Comparison of ENCODE assay signal across 24 cellular contexts in the genomic region with DNA sequence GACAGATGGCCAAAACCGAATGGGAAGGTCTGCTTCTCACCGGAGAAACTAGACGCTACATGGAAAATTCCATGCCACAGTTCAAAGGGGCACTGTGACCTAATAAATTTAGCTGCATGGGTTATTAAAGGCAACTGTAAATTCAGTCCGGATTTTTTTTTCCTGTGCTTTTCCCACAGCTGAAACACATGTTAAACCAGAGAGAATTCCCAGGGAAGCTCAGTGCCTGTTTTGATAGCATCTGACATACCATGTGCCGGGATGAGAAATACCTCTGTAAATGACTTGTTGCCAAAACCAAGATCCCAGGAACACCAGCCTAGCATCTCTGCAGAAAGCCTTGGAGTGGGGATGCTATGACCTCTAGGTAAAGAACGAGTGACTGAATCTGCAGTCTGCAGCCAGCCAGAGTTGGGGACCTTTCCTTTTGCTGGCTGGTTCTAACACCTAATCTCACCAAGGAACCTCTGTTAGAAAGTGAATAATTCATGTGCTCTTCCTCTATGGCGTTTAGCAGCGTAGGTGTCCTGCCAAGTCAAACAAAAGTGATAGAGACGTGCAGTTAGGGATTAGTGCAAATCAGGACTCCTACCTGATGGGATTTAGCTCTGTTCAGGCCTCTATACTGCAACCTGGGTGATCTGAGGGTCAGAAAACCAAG.
A peak's percentile ranks its signal among the peaks of the same experiment; 100 is the strongest.
DNase-seq lines count a peak whose midpoint lies in the region; ATAC-seq, FAIRE-seq and TF ChIP-seq lines count a peak whose summit lies in the region.
"Had no signal": no experiment of that assay in that cellular context is flagged by ENCODE, and none has a peak within 500 bp of the region (broad histone marks: within the 10 kb centered on the region; RNA-seq: fewer than 3 reads in every experiment).

No MANE protein-coding gene starts in this region.

- H3K27me3 ChIP-seq in H1 (replicated peaks in 1 of 4; ENCODE audit: control insufficient read depth in 3 of 4, extremely low read depth in 1 of 4, insufficient read depth in 3 of 4, low read length in 3 of 4) (peaks cover 22 to 84% (median 57%) of the 10 kb centered on the region in 4 experiments), neuronal stem cell (ENCODE audit: control insufficient read depth in 3 of 3, insufficient read depth in 3 of 3, low read depth in 1 of 3, low read length in 3 of 3) (peaks cover 0 to 2% (median 0%) of the 10 kb centered on the region in 3 experiments), HepG2 (ENCODE audit: control insufficient read depth in 1 of 2, insufficient read depth in 2 of 2, low read length in 2 of 2) (no peaks in the 10 kb centered on the region)
- H3K27me3 ChIP-seq: foreskin keratinocyte, hepatocyte, left lung, stomach, tibial artery had no signal

- no peak overlapping the region for H2BK20ac ChIP-seq in H1 (ENCODE audit: low read length)

- H3K18ac ChIP-seq in H1 (ENCODE audit: extremely low read depth, low read length) (no peak overlapping the region), neuronal stem cell (ENCODE audit: low read length) (no peak overlapping the region)

- no peaks in the 10 kb centered on the region for H3K23me2 ChIP-seq in H1 (ENCODE audit: low read depth, low read length)

- intact Hi-C loops in HepG2 (cut with micrococcal nuclease; ENCODE audit: unreplicated experiment), result no loop called here

- H3K4me3 ChIP-seq in H1 (ENCODE audit: extremely low read depth in 1 of 4, insufficient read depth in 2 of 4, low read depth in 3 of 4, low read length in 4 of 4) (no peak overlapping the region), neuronal stem cell (ENCODE audit: low read length in 2 of 2) (no peak overlapping the region), HepG2 (replicated peaks in 1 of 3; ENCODE audit: insufficient read depth in 1 of 3, low read depth in 2 of 3, low read length in 3 of 3) (no peak overlapping the region)
- H3K4me3 ChIP-seq: HAP-1, hepatocyte, left lung, stomach, tibial artery had no signal

- no peak overlapping the region for H4K91ac ChIP-seq in H1 (replicated peaks; ENCODE audit: insufficient read length, low read length)
- no peak overlapping the region for H4K91ac ChIP-seq in neuronal stem cell (ENCODE audit: low read depth, low read length, poor library complexity)

- H2AK5ac ChIP-seq in H1 (ENCODE audit: low read depth, low read length), result no peak overlapping the region
- H2AK5ac ChIP-seq in neuronal stem cell (ENCODE audit: low read depth, low read length), result no peak overlapping the region

- H3K4me1 ChIP-seq in H1 (replicated peaks in 1 of 4; ENCODE audit: control insufficient read depth in 3 of 4, insufficient read depth in 4 of 4, low read length in 3 of 4) (no peaks in the 10 kb centered on the region), neuronal stem cell (ENCODE audit: control insufficient read depth in 2 of 2, insufficient read depth in 1 of 2, low read depth in 1 of 2, low read length in 2 of 2) (peaks cover 0 to 2% of the 10 kb centered on the region in 2 donors), HepG2 (ENCODE audit: insufficient read depth, low read length) (peaks cover 14% of the 10 kb centered on the region)
- H3K4me1 ChIP-seq: foreskin keratinocyte, HAP-1, left lung had no signal

- no peak overlapping the region for H2BK15ac ChIP-seq in H1 (ENCODE audit: low read length)
- no peak overlapping the region for H2BK15ac ChIP-seq in neuronal stem cell (ENCODE audit: low read length)

- H2BK5ac ChIP-seq in H1 (ENCODE audit: low read depth, low read length) (no peak overlapping the region), neuronal stem cell (ENCODE audit: low read length) (no peak overlapping the region)

- H3K4ac ChIP-seq in H1 (replicated peaks; ENCODE audit: insufficient read length, low read depth, low read length) (no peak overlapping the region), neuronal stem cell (ENCODE audit: low read length) (no peak overlapping the region)

- H3K36me3 ChIP-seq in H1 (ENCODE audit: control insufficient read depth in 2 of 4, insufficient read depth in 4 of 4, low read length in 3 of 4) (no peaks in the 10 kb centered on the region), neuronal stem cell (replicated peaks in 1 of 2; ENCODE audit: control insufficient read depth in 2 of 2, insufficient read depth in 2 of 2, low read length in 2 of 2) (no peaks in the 10 kb centered on the region), HepG2 (replicated peaks in 1 of 2; ENCODE audit: control insufficient read depth in 1 of 2, insufficient read depth in 2 of 2, low read length in 2 of 2) (no peaks in the 10 kb centered on the region)
- H3K36me3 ChIP-seq: HAP-1, left lung, stomach, tibial artery had no signal

- H3K9me3 ChIP-seq in H1 (ENCODE audit: insufficient read depth in 2 of 2, low read depth in 1 of 2, low read length in 1 of 2), result no peaks in the 10 kb centered on the region
- H3K9me3 ChIP-seq in neuronal stem cell (replicated peaks in 1 of 2; ENCODE audit: control insufficient read depth in 2 of 2, insufficient read depth in 1 of 2, low read depth in 1 of 2, low read length in 2 of 2), result no peaks in the 10 kb centered on the region
- no peaks in the 10 kb centered on the region for H3K9me3 ChIP-seq in HepG2 (ENCODE audit: low read length)
- H3K9me3 ChIP-seq: HAP-1, left lung, stomach, tibial artery had no signal

- WGBS in H1 (ENCODE audit: extremely low coverage in 1 of 2, insufficient coverage in 1 of 2, insufficient read length in 1 of 2, insufficient replicate concordance in 2 of 2, low coverage in 1 of 2, low lambda C conversion rate in 2 of 2, missing lambda C conversion rate in 1 of 2), 2 experiments, result 62% methylated on average over 9 of the region's 9 CpGs; no CpG with 5 or more reads in 1 of the 2 experiments
- no CpG with 5 or more reads among the region's 9 CpGs for WGBS in neuronal stem cell (ENCODE audit: extremely low coverage in 2 of 2, insufficient read length in 2 of 2, insufficient replicate concordance in 1 of 2), 2 donors
- 29% methylated on average over 8 of the region's 9 CpGs for WGBS in HepG2 (ENCODE audit: low lambda C conversion rate)

- H2BK120ac ChIP-seq in H1 (replicated peaks; ENCODE audit: low read depth, low read length) (no peak overlapping the region), neuronal stem cell (ENCODE audit: low read depth, low read length) (no peak overlapping the region)

- H3K79me1 ChIP-seq in H1 (ENCODE audit: low read depth, low read length) (no peaks in the 10 kb centered on the region), neuronal stem cell (ENCODE audit: low read depth, low read length) (no peaks in the 10 kb centered on the region)

- H4K20me1 ChIP-seq in H1 (replicated peaks in 1 of 2; ENCODE audit: control insufficient read depth in 1 of 2, insufficient read depth in 2 of 2, low read length in 2 of 2), result peaks cover 1 to 3% of the 10 kb centered on the region in 2 experiments
- no peaks in the 10 kb centered on the region for H4K20me1 ChIP-seq in HepG2 (ENCODE audit: insufficient read depth, low read length)

- H3K4me2 ChIP-seq in H1 (ENCODE audit: insufficient read depth in 1 of 2, low read depth in 2 of 2, low read length in 2 of 2) (no peak overlapping the region), neuronal stem cell (ENCODE audit: insufficient read depth, low read length, poor library complexity, severe bottlenecking) (no peak overlapping the region), HepG2 (ENCODE audit: low read depth, low read length) (no peak overlapping the region)
- H3K4me2 ChIP-seq: hepatocyte had no signal

- TF ChIP-seq POLR2A in H1 (IDR thresholded peaks at IDR 0.05; ENCODE audit: control extremely low read depth in 1 of 2, low read depth in 2 of 2, low read length in 2 of 2) (no peak), HepG2 (IDR thresholded peaks at IDR 0.05; ENCODE audit: insufficient read depth in 1 of 2, low read depth in 2 of 2, low read length in 2 of 2) (no peak)

- CTCF ChIA-PET in H1 (lab: Charles Lee; ENCODE audit: partially characterized antibody), result interaction anchor here (0.7 to 1.1 kb wide), 4 partner anchors 275 to 1872 kb away, joined by 3 to 4 read pairs (median 3); no protein-coding TSS in a partner anchor
- CTCF ChIA-PET in HepG2 (lab: Yijun Ruan, JAX; ENCODE audit: low intra/inter-chr PET ratio, low total read pairs), result no interaction called here

- no peak overlapping the region for H2BK12ac ChIP-seq in H1 (ENCODE audit: low read depth, low read length)
- H2BK12ac ChIP-seq in neuronal stem cell (ENCODE audit: low read length), result no peak overlapping the region

- no peak for TF ChIP-seq CTCF in C4-2B (conservative IDR thresholded peaks at IDR 0.05)
- TF ChIP-seq CTCF in H1 (IDR thresholded peaks at IDR 0.05; ENCODE audit: control extremely low read depth in 1 of 3, insufficient read depth in 1 of 3, low read depth in 1 of 3, low read length in 3 of 3), result no peak
- no peak for TF ChIP-seq CTCF in omental fat pad (IDR thresholded peaks at IDR 0.05)
- no peak for TF ChIP-seq CTCF in HepG2 (CRISPR knock-in tag; IDR thresholded peaks at IDR 0.05)

- ATAC-seq in SK-N-SH treated with all-trans-retinoic acid at 6 μM for 48 hours (peak; percentile 14), omental fat pad (ENCODE audit: low FRiP score) (peak; percentile 3), HepG2 (no peak)
- ATAC-seq: foreskin keratinocyte, left lung, natural killer cell had no signal

- TF ChIP-seq RAD21 in H1 (IDR thresholded peaks at IDR 0.05 in 1 of 2, conservative IDR thresholded peaks at IDR 0.05 in 1 of 2; ENCODE audit: low read depth in 2 of 2, low read length in 2 of 2), result no peak
- TF ChIP-seq RAD21 in HepG2 (CRISPR knock-in tag; IDR thresholded peaks at IDR 0.05), result no peak

- H2AFZ ChIP-seq in H1 (ENCODE audit: low read length), result no peak overlapping the region
- no peak overlapping the region for H2AFZ ChIP-seq in neuronal stem cell (ENCODE audit: low read length)
- no peak overlapping the region for H2AFZ ChIP-seq in HepG2 (ENCODE audit: low read length)
- H2AFZ ChIP-seq: hepatocyte had no signal

- no peak for DNase-seq in H1 (ENCODE audit: low read depth in 1 of 2, low spot score in 2 of 2)
- no peak for DNase-seq in omental fat pad (ENCODE audit: low spot score)
- DNase-seq in CD1c-positive myeloid dendritic cell (ENCODE audit: extremely low spot score), result no peak
- DNase-seq in neuronal stem cell (ENCODE audit: low spot score), result no peak
- DNase-seq in HepG2 (ENCODE audit: low spot score), result no peak
- DNase-seq in stimulated activated CD4-positive, alpha-beta T cell treated with anti-CD3 and anti-CD28 coated beads, Interleukin-2, amount 100 ng/mL, for 48 hours, result no peak
- DNase-seq: activated CD4-positive, alpha-beta T cell treated with anti-CD3 and anti-CD28 coated beads, Interleukin-2, amount 10 ng/mL, durations not matched to agents 24 days and 14 days; activated naive CD4-positive, alpha-beta T cell treated with anti-CD3 and anti-CD28 coated beads for 36 hours; foreskin keratinocyte; immature natural killer cell; left lung; natural killer cell; NCI-H1048; NCI-H187; NCI-H2227 treated with DMSO at 0.1 percent for 48 hours; NCI-H748 treated with DMSO at 0.1 percent for 48 hours; stimulated activated CD4-positive, alpha-beta T cell treated with anti-CD3 and anti-CD28 coated beads, Interleukin-15, amount 100 ng/mL, for 24 hours; stomach; tibial artery had no signal

- no peak overlapping the region for H3K56ac ChIP-seq in H1 (replicated peaks; ENCODE audit: insufficient read length, low read depth, low read length)

- no peaks in the 10 kb centered on the region for H3K79me2 ChIP-seq in H1 (ENCODE audit: control insufficient read depth in 1 of 2, insufficient read depth in 2 of 2, low read length in 2 of 2)
- H3K79me2 ChIP-seq in HepG2 (ENCODE audit: insufficient read depth, low read length), result no peaks in the 10 kb centered on the region
- H3K79me2 ChIP-seq: hepatocyte had no signal

- H3K9ac ChIP-seq in H1 (replicated peaks in 1 of 4; ENCODE audit: extremely low read depth in 1 of 4, low read depth in 3 of 4, low read length in 3 of 4) (no peak overlapping the region), neuronal stem cell (ENCODE audit: low read depth, low read length, poor library complexity) (no peak overlapping the region), HepG2 (ENCODE audit: insufficient read depth, low read depth, low read length) (no peak overlapping the region)

- FAIRE-seq in H1 (lab: Jason Lieb, UNC) (peak; percentile 73), HepG2 (lab: Jason Lieb, UNC) (no peak)

- peak overlapping the region; percentile 10; the same call in 1 of the 2 replicates for H3K27ac ChIP-seq in C4-2B
- no peak overlapping the region for H3K27ac ChIP-seq in H1 (ENCODE audit: low read depth, low read length)
- H3K27ac ChIP-seq in neuronal stem cell (replicated peaks; ENCODE audit: low read length), result no peak overlapping the region
- H3K27ac ChIP-seq in HepG2 (ENCODE audit: extremely low read length, insufficient read depth, low read length), result no peak overlapping the region
- H3K27ac ChIP-seq: foreskin keratinocyte, hepatocyte, HL-60, left lung, stomach had no signal

- H4K8ac ChIP-seq in H1 (ENCODE audit: extremely low read depth, insufficient read depth, low read length), result no peak overlapping the region
- no peak overlapping the region for H4K8ac ChIP-seq in neuronal stem cell (ENCODE audit: low read depth, low read length)

- H3K23ac ChIP-seq in H1 (ENCODE audit: insufficient read length) (no peak overlapping the region), neuronal stem cell (ENCODE audit: low read depth, low read length, poor library complexity) (no peak overlapping the region)

- no TSS peak for BruUV-seq in HepG2 (replicated peaks; lab: Mats Ljungman, UMichigan)

- TF ChIP-seq EP300 in H1 (IDR thresholded peaks at IDR 0.05; ENCODE audit: borderline replicate concordance in 1 of 2, low read depth in 2 of 2, low read length in 2 of 2), result no peak
- TF ChIP-seq EP300 in HepG2 (IDR thresholded peaks at IDR 0.05; ENCODE audit: low read depth in 2 of 2, low read length in 2 of 2), result no peak
- no peak for TF ChIP-seq EP300 in HepG2 (CRISPR knock-in tag; IDR thresholded peaks at IDR 0.05; ENCODE audit: borderline replicate concordance)

- H3K14ac ChIP-seq in H1 (ENCODE audit: insufficient read length) (no peak overlapping the region), neuronal stem cell (ENCODE audit: low read length) (no peak overlapping the region)

- POLR2A ChIA-PET in H1 (lab: Charles Lee; ENCODE audit: partially characterized antibody) (no interaction called here), HepG2 (lab: Yijun Ruan, JAX) (no interaction called here)

- no peak overlapping the region for H4K5ac ChIP-seq in H1 (ENCODE audit: insufficient read length, low read depth, low read length)

- in situ Hi-C loops in HepG2 (cut with HindIII; ENCODE audit: extremely low pct_ligation_motif_present, low pct_unique_long_range_greater_than_20kb), result no loop called here
